In the genomic region with DNA sequence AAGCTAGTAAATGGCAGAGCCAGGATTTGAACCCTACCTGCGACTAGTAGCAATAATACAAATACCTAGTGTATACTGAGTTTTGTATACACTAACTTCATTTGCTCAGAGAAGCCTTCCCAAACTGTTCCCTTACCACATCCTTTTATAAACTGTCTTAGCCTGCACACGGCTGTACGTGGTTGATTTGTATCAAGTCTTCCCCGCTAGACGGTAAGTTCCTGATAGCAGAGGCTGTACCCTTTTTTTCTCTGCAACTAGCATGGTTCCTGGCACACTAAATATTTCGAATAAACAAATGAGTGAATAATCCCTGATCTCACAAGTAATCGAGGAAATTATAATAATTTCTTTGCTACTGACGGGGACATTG, we compare ENCODE assay signal across 9 cellular contexts. TPM values are rescaled to one million over a fixed set of nuclear protein-coding genes. Genes with fewer than 3 reads are reported as not detected.
DNase-seq lines count a peak whose midpoint lies in the region; ATAC-seq and TF ChIP-seq lines count a peak whose summit lies in the region.
"Had no signal": no experiment of that assay in that cellular context is flagged by ENCODE, and none has a peak within 500 bp of the region (broad histone marks: within the 10 kb centered on the region; RNA-seq: fewer than 3 reads in every experiment).

No MANE protein-coding gene starts in this region.

- H3K79me2 ChIP-seq in MM.1S (ENCODE audit: low read length) = peaks cover 41% of the 10 kb centered on the region

- H3K27me3 ChIP-seq in BLaER1 (no peaks in the 10 kb centered on the region), MM.1S (replicated peaks; ENCODE audit: insufficient read depth, low read length) (peaks cover 10% of the 10 kb centered on the region; the same call in 1 of the 2 replicates), ectodermal cell (ENCODE audit: control insufficient read depth, insufficient read depth, low read length, poor library complexity, severe bottlenecking) (peaks cover 10% of the 10 kb centered on the region)

- peaks cover 21% of the 10 kb centered on the region for H3K4me1 Mint-ChIP-seq in nephron

- no peak for ATAC-seq in esophagus mucosa

- H3K36me3 ChIP-seq in BLaER1 (peaks cover 27% of the 10 kb centered on the region), MM.1S (replicated peaks; ENCODE audit: insufficient read depth, low read length) (0 out of 2 replicates have a peak, but pooled peaks cover 4% of the 10 kb centered on the region), ectodermal cell (ENCODE audit: control insufficient read depth, insufficient read depth, low read length) (peaks cover 7% of the 10 kb centered on the region)

- CTCF ChIA-PET in GM10248 (lab: Yijun Ruan, JAX) = interaction anchor here (1.0 kb wide), 1 partner anchor 71 kb away, joined by 4 read pairs; no protein-coding TSS in a partner anchor

- H3K9me3 ChIP-seq in BLaER1 (no peaks in the 10 kb centered on the region), MM.1S (replicated peaks; ENCODE audit: insufficient read depth, low read length) (no peaks in the 10 kb centered on the region), ectodermal cell (ENCODE audit: control insufficient read depth, low read length) (no peaks in the 10 kb centered on the region)

- no peak overlapping the region for H2AFZ ChIP-seq in MM.1S (ENCODE audit: low read length)

- H3K4me2 ChIP-seq in BLaER1 = peak overlapping the region; percentile 94
- peak overlapping the region; percentile 77 for H3K4me2 ChIP-seq in MM.1S (ENCODE audit: low read depth, low read length)

- 37 to 41% methylated on average over 8 of the region's 8 CpGs for WGBS in ectodermal cell, 2 experiments

- H3K4me3 ChIP-seq in BLaER1 = peak overlapping the region; percentile 90
- H3K4me3 ChIP-seq in MM.1S (ENCODE audit: low read length) = peak overlapping the region; percentile 93
- peak overlapping the region; percentile 95 for H3K4me3 ChIP-seq in ectodermal cell (ENCODE audit: insufficient read depth, low read depth, low read length)

- H3K36me3 Mint-ChIP-seq in nephron (ENCODE audit: low read depth) = peaks cover 12% of the 10 kb centered on the region

- H3K27ac ChIP-seq in BLaER1 (peak overlapping the region; percentile 91), MM.1S (ENCODE audit: low read length) (no peak overlapping the region), ectodermal cell (ENCODE audit: insufficient read depth, low read depth, low read length, poor library complexity, severe bottlenecking) (no peak overlapping the region)

- peak overlapping the region; percentile 99 for H3K4me3 Mint-ChIP-seq in nephron

- H3K27me3 Mint-ChIP-seq in nephron (ENCODE audit: low read depth) = no peaks in the 10 kb centered on the region

- peaks cover 29% of the 10 kb centered on the region; the same call in 1 of the 2 replicates for H4K20me1 ChIP-seq in BLaER1
- H4K20me1 ChIP-seq in MM.1S (ENCODE audit: insufficient read depth, low read length) = no peaks in the 10 kb centered on the region

- H3K4me1 ChIP-seq in BLaER1 (peaks cover 44% of the 10 kb centered on the region), MM.1S (ENCODE audit: low read length) (peaks cover 8% of the 10 kb centered on the region), ectodermal cell (ENCODE audit: control insufficient read depth, insufficient read depth, low read length) (no peaks in the 10 kb centered on the region)

- H3K9ac ChIP-seq in BLaER1 (peak overlapping the region; percentile 90), MM.1S (ENCODE audit: low read length) (peak overlapping the region; percentile 83)

- DNase-seq in MM.1S (no peak), GM10266 (ENCODE audit: extremely low spot score) (no peak), NCI-H187 treated with DMSO at 0.1 percent for 48 hours (lab: John Stamatoyannopoulos, UW) (no peak), GM10248 (ENCODE audit: extremely low spot score) (no peak)

- TF ChIP-seq CTCF in MM.1S (IDR thresholded peaks at IDR 0.05; ENCODE audit: low read length) (no peak), nephron (IDR thresholded peaks at IDR 0.05; ENCODE audit: unreplicated experiment in 3 of 3) (no peak), GM10266 (IDR thresholded peaks at IDR 0.05; ENCODE audit: control insufficient read depth, insufficient read depth, low read depth, missing control alignments) (no peak), GM10248 (IDR thresholded peaks at IDR 0.05; ENCODE audit: control extremely low read depth, extremely low read depth, low read depth, missing control alignments) (no peak)

- POLR2A ChIA-PET in GM10248 (lab: Yijun Ruan, JAX) = no interaction called here

- H3K27ac Mint-ChIP-seq in nephron = peak overlapping the region in 1 of 3 experiments; percentile 92

- no peaks in the 10 kb centered on the region for H3K9me2 ChIP-seq in MM.1S (replicated peaks; ENCODE audit: insufficient read depth, low read length)

- no peaks in the 10 kb centered on the region for H3K9me3 Mint-ChIP-seq in nephron

- no peaks in the 10 kb centered on the region for H3F3A ChIP-seq in MM.1S (ENCODE audit: insufficient read depth, low read length)

RNA-seq across cellular contexts. Expression of a gene that starts 0.6 kb away (rescaled TPM):
- 85.6 TPM for polyA plus RNA-seq in ectodermal cell (2013, experiment 1 of 4)
- 80.3 TPM for polyA plus RNA-seq in ectodermal cell (2013, experiment 2 of 4)
- polyA plus RNA-seq in ectodermal cell (2013, experiment 3 of 4) = 50.1 TPM
- polyA plus RNA-seq in ectodermal cell (2013, experiment 4 of 4) = 58.2 TPM
- 51.0 TPM for total RNA-seq in esophagus mucosa

RNA-seq across cellular contexts. Expression of a gene that starts 55.5 kb away (rescaled TPM):
- polyA plus RNA-seq in ectodermal cell (2013, experiment 1 of 4) = not detected
- not detected for polyA plus RNA-seq in ectodermal cell (2013, experiment 2 of 4)
- not detected for polyA plus RNA-seq in ectodermal cell (2013, experiment 3 of 4)
- polyA plus RNA-seq in ectodermal cell (2013, experiment 4 of 4) = 0.32 TPM
- total RNA-seq in esophagus mucosa = not detected
- total RNA-seq: occipital lobe had no signal

RNA-seq across cellular contexts. Expression of a gene that starts 57.0 kb away (rescaled TPM):
- not detected for polyA plus RNA-seq in ectodermal cell (2013, experiment 1 of 4)
- polyA plus RNA-seq in ectodermal cell (2013, experiment 2 of 4) = 0.11 TPM
- 0.11 TPM for polyA plus RNA-seq in ectodermal cell (2013, experiment 3 of 4)
- not detected for polyA plus RNA-seq in ectodermal cell (2013, experiment 4 of 4)
- total RNA-seq in esophagus mucosa = 0.28 TPM
